ENCODE assay signal across 1 cellular context in genomic region chr17:14779236-14779635, GRCh38.
TF ChIP-seq lines count a peak whose summit lies in the region.

No MANE protein-coding gene starts in this region.

TF ChIP-seq in GM23338, 12 proteins besides CTCF, POLR2A, EP300 and RAD21 (continued from another document):
- TF ChIP-seq ETS1 (IDR thresholded peaks at IDR 0.05) (no peak), NANOG (IDR thresholded peaks at IDR 0.05; ENCODE audit: borderline replicate concordance) (no peak)
